ENCODE assay signal across 1 cellular context in genomic region chr16:68843482-68844210, GRCh38.
TF ChIP-seq lines count a peak whose summit lies in the region.

TSS of gene TANGO6 (plus strand) at chr16:68843531. CDS start at chr16:68843618, 87 bp downstream.

TF ChIP-seq in HepG2, 621 proteins besides CTCF, POLR2A, EP300 and RAD21 (continued from another document and continues in another):
- TF ChIP-seq PLSCR1 (CRISPR knock-in tag; IDR thresholded peaks at IDR 0.05; ENCODE audit: borderline replicate concordance) (no peak), AKNA (CRISPR knock-in tag; IDR thresholded peaks at IDR 0.05; ENCODE audit: borderline replicate concordance) (0 out of 2 replicates have a peak, but pooled peaks have one; percentile 62), ZMYM4 (CRISPR knock-in tag; IDR thresholded peaks at IDR 0.05) (peak; percentile 67), TBX2 (CRISPR knock-in tag; IDR thresholded peaks at IDR 0.05; ENCODE audit: borderline replicate concordance) (peak; percentile 70; the same call in 1 of the 2 replicates), ZNF639 (CRISPR knock-in tag; conservative IDR thresholded peaks at IDR 0.05) (0 out of 2 replicates have a peak, but pooled peaks have one; percentile 28), MNT (IDR thresholded peaks at IDR 0.05) (no peak; the same call in 1 of the 2 replicates), ZNF776 (CRISPR knock-in tag; IDR thresholded peaks at IDR 0.05) (no peak; the same call in 1 of the 2 replicates), FOXO1 (CRISPR knock-in tag; IDR thresholded peaks at IDR 0.05) (no peak), GATAD1 (CRISPR knock-in tag; IDR thresholded peaks at IDR 0.05) (peak; percentile 69), MAF1 (CRISPR knock-in tag; IDR thresholded peaks at IDR 0.05; ENCODE audit: borderline replicate concordance) (0 out of 2 replicates have a peak, but pooled peaks have one; percentile 70), ZNF816 (CRISPR knock-in tag; IDR thresholded peaks at IDR 0.05; ENCODE audit: borderline replicate concordance) (0 out of 2 replicates have a peak, but pooled peaks have one; percentile 45), HMGXB4 (CRISPR knock-in tag; IDR thresholded peaks at IDR 0.05; ENCODE audit: borderline replicate concordance in 1 of 2, low read depth in 1 of 2) (peak; percentile 76 to 97; a peak in 3 of 4 replicates), TARDBP (CRISPR knock-in tag; IDR thresholded peaks at IDR 0.05) (peak; percentile 93), BORCS8-MEF2B (CRISPR knock-in tag; IDR thresholded peaks at IDR 0.05) (no peak; the same call in 1 of the 2 replicates), ZHX1 (CRISPR knock-in tag; IDR thresholded peaks at IDR 0.05; ENCODE audit: low read depth) (peak; percentile 72; the same call in 1 of the 2 replicates), TCF7L2 (IDR thresholded peaks at IDR 0.05; ENCODE audit: low read depth, low read length) (no peak), ZFYVE20 (CRISPR knock-in tag; IDR thresholded peaks at IDR 0.05; ENCODE audit: borderline replicate concordance, low read depth) (no peak), ZNF552 (CRISPR knock-in tag; IDR thresholded peaks at IDR 0.05; ENCODE audit: borderline replicate concordance) (no peak; the same call in 1 of the 2 replicates), RARG (CRISPR knock-in tag; IDR thresholded peaks at IDR 0.05; ENCODE audit: low read depth) (peak; percentile 62; the same call in 1 of the 2 replicates), PAF1 (CRISPR knock-in tag; IDR thresholded peaks at IDR 0.05) (no peak), KLF12 (CRISPR knock-in tag; IDR thresholded peaks at IDR 0.05; ENCODE audit: borderline replicate concordance) (peak; percentile 44; the same call in 1 of the 2 replicates), YEATS4 (CRISPR knock-in tag; IDR thresholded peaks at IDR 0.05; ENCODE audit: borderline replicate concordance) (peak; percentile 91), CBFB (CRISPR knock-in tag; IDR thresholded peaks at IDR 0.05) (peak; percentile 60; the same call in 1 of the 2 replicates), AHR (CRISPR knock-in tag; IDR thresholded peaks at IDR 0.05) (peak; percentile 81; the same call in 1 of the 2 replicates), PRDM15 (CRISPR knock-in tag; IDR thresholded peaks at IDR 0.05) (no peak), ZNF460 (CRISPR knock-in tag; IDR thresholded peaks at IDR 0.05; ENCODE audit: borderline replicate concordance) (no peak), HOXA7 (CRISPR knock-in tag; IDR thresholded peaks at IDR 0.05) (no peak), ARNT2 (CRISPR knock-in tag; IDR thresholded peaks at IDR 0.05; ENCODE audit: low read depth) (no peak), ZNF646 (CRISPR knock-in tag; IDR thresholded peaks at IDR 0.05) (no peak), ZNF263 (CRISPR knock-in tag; IDR thresholded peaks at IDR 0.05) (peak; percentile 51; the same call in 1 of the 2 replicates)
